17 cellular contexts compared by ENCODE assay signal in genomic region chr10:122636953-122637352, GRCh38.
DNase-seq lines count a peak whose midpoint lies in the region; ATAC-seq and TF ChIP-seq lines count a peak whose summit lies in the region.
"Had no signal": no experiment of that assay in that cellular context is flagged by ENCODE, and none has a peak within 500 bp of the region (broad histone marks: within the 10 kb centered on the region; RNA-seq: fewer than 3 reads in every experiment).

No MANE protein-coding gene starts in this region.

- H3K27ac Mint-ChIP-seq in stimulated activated effector memory CD8-positive, alpha-beta T cell treated with anti-CD3 and anti-CD28 coated beads, Interleukin-12 subunit alpha, Interleukin-12 subunit beta, amount 100 ng/mL, for 72 hours, result no peak overlapping the region

- H3K4me1 ChIP-seq in BE2C, result peaks cover 4% of the 10 kb centered on the region
- peaks cover 32% of the 10 kb centered on the region for H3K4me1 ChIP-seq in body of pancreas
- H3K4me1 ChIP-seq in spleen, result peaks cover 0 to 7% (median 0%) of the 10 kb centered on the region in 6 donors

- H3K4me3 Mint-ChIP-seq in stimulated activated effector memory CD8-positive, alpha-beta T cell treated with anti-CD3 and anti-CD28 coated beads, Interleukin-12 subunit alpha, Interleukin-12 subunit beta, amount 100 ng/mL, for 72 hours, result no peak overlapping the region
- H3K4me3 Mint-ChIP-seq: IgD-negative memory B cell had no signal

- TF ChIP-seq CTCF in BE2C (IDR thresholded peaks at IDR 0.05; ENCODE audit: low read depth, low read length) (no peak), body of pancreas (IDR thresholded peaks at IDR 0.05) (no peak), spleen (IDR thresholded peaks at IDR 0.05 in 8 of 11, conservative IDR thresholded peaks at IDR 0.05 in 3 of 11) (no peak)

- peak; percentile 94 for ATAC-seq in body of pancreas
- no peak for ATAC-seq in stimulated activated effector memory CD8-positive, alpha-beta T cell treated with anti-CD3 and anti-CD28 coated beads, Interleukin-12 subunit alpha, Interleukin-12 subunit beta, amount 100 ng/mL, for 72 hours

- no peaks in the 10 kb centered on the region for H3K36me3 Mint-ChIP-seq in stimulated activated effector memory CD8-positive, alpha-beta T cell treated with anti-CD3 and anti-CD28 coated beads, Interleukin-12 subunit alpha, Interleukin-12 subunit beta, amount 100 ng/mL, for 72 hours

- H3K4me1 Mint-ChIP-seq in stimulated activated effector memory CD8-positive, alpha-beta T cell treated with anti-CD3 and anti-CD28 coated beads, Interleukin-12 subunit alpha, Interleukin-12 subunit beta, amount 100 ng/mL, for 72 hours, result no peaks in the 10 kb centered on the region

- DNase-seq in BE2C (peak; percentile 39), body of pancreas (peak; percentile 74 to 92 (median 86)), mesenteric fat pad (ENCODE audit: low spot score) (peak; percentile 55), spleen (peak; percentile 25), NCI-H1436 (lab: John Stamatoyannopoulos, UW) (no peak), kidney glomerular epithelial cell (lab: John Stamatoyannopoulos, UW) (no peak)
- DNase-seq in stimulated activated effector memory CD8-positive, alpha-beta T cell treated with anti-CD3 and anti-CD28 coated beads, Interleukin-12 subunit alpha, Interleukin-12 subunit beta, amount 100 ng/mL, for 72 hours (ENCODE audit: low spot score in 2 of 2), result no peak
- DNase-seq: ACHN; MG63; NCI-H1048; NCI-H146; NCI-H2171 treated with DMSO at 0.1 percent for 48 hours; NCI-H446; NK-92 treated with Interleukin-12 subunit alpha and Interleukin-12 subunit beta, amount 100 ng/mL, for 24 hours; SHP77 treated with DMSO at 0.1 percent for 48 hours had no signal

- H3K27ac ChIP-seq in body of pancreas, result peak overlapping the region in 3 of 4 donors; percentile 48 to 72 (median 60)
- no peak overlapping the region for H3K27ac ChIP-seq in spleen
- H3K27ac ChIP-seq: C4-2B had no signal

- intact Hi-C loops in body of pancreas (cut with DNase I) (no loop called here), spleen (cut with DNase I; ENCODE audit: low total_unique reads) (no loop called here)

- H3K9me3 ChIP-seq in BE2C (no peaks in the 10 kb centered on the region), body of pancreas (no peaks in the 10 kb centered on the region), spleen (no peaks in the 10 kb centered on the region)
- H3K9me3 ChIP-seq: MG63 had no signal

- H3K4me3 ChIP-seq in BE2C (ENCODE audit: low read depth, low read length), result no peak overlapping the region
- no peak overlapping the region for H3K4me3 ChIP-seq in body of pancreas
- no peak overlapping the region for H3K4me3 ChIP-seq in spleen
- H3K4me3 ChIP-seq: MG63 had no signal

- 19% methylated on average over 7 of the region's 7 CpGs for WGBS in body of pancreas, 2 donors
- 72 to 84% (median 77%) methylated on average over 7 of the region's 7 CpGs for WGBS in spleen, 5 donors

- H3K36me3 ChIP-seq in BE2C, result no peaks in the 10 kb centered on the region
- H3K36me3 ChIP-seq in body of pancreas (replicated peaks in 1 of 2; ENCODE audit: insufficient read depth in 1 of 2, low read depth in 2 of 2), result no peaks in the 10 kb centered on the region
- H3K36me3 ChIP-seq in spleen, result no peaks in the 10 kb centered on the region
- H3K36me3 ChIP-seq: MG63 had no signal

- no peaks in the 10 kb centered on the region for H3K27me3 ChIP-seq in BE2C
- no peaks in the 10 kb centered on the region for H3K27me3 ChIP-seq in body of pancreas
- H3K27me3 ChIP-seq in spleen (replicated peaks in 1 of 7), result peaks cover 0 to 3% (median 0%) of the 10 kb centered on the region in 7 donors
- H3K27me3 ChIP-seq: MG63 had no signal

- no peaks in the 10 kb centered on the region for H3K9me3 Mint-ChIP-seq in stimulated activated effector memory CD8-positive, alpha-beta T cell treated with anti-CD3 and anti-CD28 coated beads, Interleukin-12 subunit alpha, Interleukin-12 subunit beta, amount 100 ng/mL, for 72 hours
- H3K9me3 Mint-ChIP-seq: IgD-negative memory B cell had no signal

- TF ChIP-seq POLR2A in body of pancreas (IDR thresholded peaks at IDR 0.05) (no peak), spleen (IDR thresholded peaks at IDR 0.05) (no peak)

Comparison
In these comparisons a context has a peak if more than half of its experiments do, and no peak if none do; other contexts are left out.
1. DNase-seq: peak in BE2C (single experiment), body of pancreas (4 of 4), mesenteric fat pad (single experiment) and spleen (single experiment); none in NCI-H1436 (single experiment), stimulated activated effector memory CD8-positive, alpha-beta T cell treated with anti-CD3 and anti-CD28 coated beads, Interleukin-12 subunit alpha, Interleukin-12 subunit beta, amount 100 ng/mL, for 72 hours (0 of 2) and kidney glomerular epithelial cell (single experiment).
2. H3K27ac ChIP-seq: peak in body of pancreas (3 of 4); none in spleen (0 of 8).